28 cellular contexts compared by ENCODE assay signal in the genomic region with DNA sequence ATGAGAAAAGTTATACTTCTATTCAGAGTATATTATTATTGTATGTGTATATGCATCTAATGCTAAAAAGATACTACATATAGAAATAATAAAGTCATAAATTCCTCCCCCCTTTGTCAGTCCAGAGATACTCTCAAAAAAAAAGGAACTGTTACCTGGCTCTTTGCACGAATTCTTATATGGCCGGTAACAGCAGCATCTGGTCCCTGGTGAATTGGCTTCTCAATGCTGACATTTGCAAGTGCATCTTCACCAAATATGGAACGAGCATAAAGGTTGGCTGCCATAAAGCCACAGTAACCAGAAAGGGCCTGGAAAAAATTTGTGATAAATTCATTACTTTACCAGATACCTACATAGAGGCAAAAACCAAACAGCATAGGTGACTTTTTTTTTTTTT.
"Had no signal": no experiment of that assay in that cellular context is flagged by ENCODE, and none has a peak within 500 bp of the region (broad histone marks: within the 10 kb centered on the region; RNA-seq: fewer than 3 reads in every experiment).

No MANE protein-coding gene starts in this region.

- H3K9me3 Mint-ChIP-seq: natural killer cell; nephron; neural progenitor cell; stimulated activated effector memory CD8-positive, alpha-beta T cell treated with anti-CD3 and anti-CD28 coated beads, Interleukin-12 subunit alpha, Interleukin-12 subunit beta, amount 100 ng/mL, for 72 hours; stimulated activated naive CD8-positive, alpha-beta T cell treated with anti-CD3 and anti-CD28 coated beads, Interleukin-15, Interleukin-2, amounts not matched to agents 100 ng/mL and 50 ng/mL, for 24 hours had no signal

- H3K9me3 ChIP-seq: ovary, psoas muscle, right lobe of liver, sigmoid colon, stomach, thoracic aorta, thyroid gland, tibial nerve, upper lobe of left lung, vagina had no signal

- H3K4me3 Mint-ChIP-seq: natural killer cell; nephron; neural progenitor cell; stimulated activated effector memory CD8-positive, alpha-beta T cell treated with anti-CD3 and anti-CD28 coated beads, Interleukin-12 subunit alpha, Interleukin-12 subunit beta, amount 100 ng/mL, for 72 hours; stimulated activated naive CD8-positive, alpha-beta T cell treated with anti-CD3 and anti-CD28 coated beads, Interleukin-15, Interleukin-2, amounts not matched to agents 100 ng/mL and 50 ng/mL, for 24 hours had no signal

- H3K36me3 Mint-ChIP-seq: natural killer cell had no signal

- H3K27ac ChIP-seq: neural progenitor cell, ovary, parathyroid adenoma, psoas muscle, right lobe of liver, sigmoid colon, stomach, thoracic aorta, thyroid gland, tibial nerve, upper lobe of left lung, vagina had no signal

- DNase-seq: natural killer cell; occipital lobe; ovary; posterior cingulate gyrus; psoas muscle; right cardiac atrium; right lobe of liver; sigmoid colon; small intestine; stimulated activated CD4-positive, alpha-beta T cell treated with anti-CD3 and anti-CD28 coated beads, Interleukin-15, amount 100 ng/mL, for 24 hours; stimulated activated CD4-positive, alpha-beta T cell treated with anti-CD3 and anti-CD28 coated beads, Interleukin-2, amount 100 ng/mL, for 24 hours; stimulated activated CD4-positive, alpha-beta T cell treated with anti-CD3 and anti-CD28 coated beads, Interleukin-2, amount 100 ng/mL, for 48 hours; stimulated activated CD4-positive, alpha-beta T cell treated with anti-CD3 and anti-CD28 coated beads, Interleukin-4, amount 100 ng/mL, for 24 hours; stimulated activated naive CD4-positive, alpha-beta T cell treated with Interleukin-2 at 50 U/mL for 16 hours; stomach; thyroid gland; trophoblast cell; upper lobe of left lung had no signal

- H3K79me2 ChIP-seq: parathyroid adenoma had no signal

- H3K4me2 ChIP-seq: neural progenitor cell had no signal

- H3K4me1 Mint-ChIP-seq: natural killer cell; nephron; neural progenitor cell; stimulated activated effector memory CD8-positive, alpha-beta T cell treated with anti-CD3 and anti-CD28 coated beads, Interleukin-12 subunit alpha, Interleukin-12 subunit beta, amount 100 ng/mL, for 72 hours had no signal

- H3K27ac Mint-ChIP-seq: natural killer cell; nephron; neural progenitor cell; progenitor cell of endocrine pancreas; stimulated activated effector memory CD8-positive, alpha-beta T cell treated with anti-CD3 and anti-CD28 coated beads, Interleukin-12 subunit alpha, Interleukin-12 subunit beta, amount 100 ng/mL, for 72 hours; stimulated activated naive CD8-positive, alpha-beta T cell treated with anti-CD3 and anti-CD28 coated beads, Interleukin-15, Interleukin-2, amounts not matched to agents 100 ng/mL and 50 ng/mL, for 24 hours had no signal

- H3K9ac ChIP-seq: neural progenitor cell, parathyroid adenoma had no signal

- FAIRE-seq: small intestine, urothelium cell line had no signal

- H3K4me3 ChIP-seq: neural progenitor cell, ovary, psoas muscle, right lobe of liver, sigmoid colon, stomach, thoracic aorta, thyroid gland, tibial nerve, upper lobe of left lung, vagina had no signal

- H3K27me3 Mint-ChIP-seq: progenitor cell of endocrine pancreas; stimulated activated naive CD8-positive, alpha-beta T cell treated with anti-CD3 and anti-CD28 coated beads, Interleukin-15, Interleukin-2, amounts not matched to agents 100 ng/mL and 50 ng/mL, for 24 hours had no signal

- H3K27me3 ChIP-seq: neural progenitor cell, ovary, right lobe of liver, sigmoid colon, stomach, thyroid gland, tibial nerve, upper lobe of left lung, vagina had no signal

- ATAC-seq: natural killer cell; psoas muscle; right cardiac atrium; right lobe of liver; stimulated activated effector memory CD8-positive, alpha-beta T cell treated with anti-CD3 and anti-CD28 coated beads, Interleukin-12 subunit alpha, Interleukin-12 subunit beta, amount 100 ng/mL, for 72 hours had no signal

- H2AFZ ChIP-seq: neural progenitor cell, parathyroid adenoma had no signal

- H3K4me1 ChIP-seq: neural progenitor cell, parathyroid adenoma, right lobe of liver, thyroid gland, tibial nerve, upper lobe of left lung, vagina had no signal
